ENCODE assay signal across 8 cellular contexts in the genomic region with DNA sequence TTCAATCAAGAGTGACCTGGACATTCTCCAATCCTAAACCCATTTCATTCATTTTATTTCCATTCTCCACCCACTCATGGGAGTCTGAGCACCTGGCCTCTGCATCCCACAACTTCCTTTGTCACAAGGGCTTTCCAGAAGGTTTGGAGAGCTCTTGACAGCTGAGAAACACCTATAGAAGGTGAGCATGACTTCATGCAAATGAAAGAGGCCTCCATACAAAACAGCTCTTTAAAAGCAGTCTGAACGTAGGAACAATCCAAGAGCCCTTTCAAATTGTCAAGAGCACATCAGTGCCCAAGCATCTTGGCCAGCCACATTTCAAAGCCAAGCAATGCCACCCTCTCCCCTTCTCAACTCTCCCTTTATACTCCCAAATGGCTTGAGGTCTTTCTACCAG.
"Had no signal": no experiment of that assay in that cellular context is flagged by ENCODE, and none has a peak within 500 bp of the region (broad histone marks: within the 10 kb centered on the region; RNA-seq: fewer than 3 reads in every experiment).

No MANE protein-coding gene starts in this region.

- H3K4me1 Mint-ChIP-seq: IgD-negative memory B cell had no signal

- H3K27ac ChIP-seq: HL-60 had no signal

- H3K27ac Mint-ChIP-seq: IgD-negative memory B cell had no signal

- H3K4me3 ChIP-seq: K562 had no signal

- ATAC-seq: HepG2, K562 had no signal

- H3K4me3 Mint-ChIP-seq: IgD-negative memory B cell had no signal

- FAIRE-seq: HepG2, HTR-8/SVneo, K562 had no signal

- DNase-seq: IMR-90, KBM-7, KG1 had no signal

- H3K27me3 Mint-ChIP-seq: IgD-negative memory B cell had no signal
